Comparison of ENCODE assay signal across 7 cellular contexts in the genomic region with DNA sequence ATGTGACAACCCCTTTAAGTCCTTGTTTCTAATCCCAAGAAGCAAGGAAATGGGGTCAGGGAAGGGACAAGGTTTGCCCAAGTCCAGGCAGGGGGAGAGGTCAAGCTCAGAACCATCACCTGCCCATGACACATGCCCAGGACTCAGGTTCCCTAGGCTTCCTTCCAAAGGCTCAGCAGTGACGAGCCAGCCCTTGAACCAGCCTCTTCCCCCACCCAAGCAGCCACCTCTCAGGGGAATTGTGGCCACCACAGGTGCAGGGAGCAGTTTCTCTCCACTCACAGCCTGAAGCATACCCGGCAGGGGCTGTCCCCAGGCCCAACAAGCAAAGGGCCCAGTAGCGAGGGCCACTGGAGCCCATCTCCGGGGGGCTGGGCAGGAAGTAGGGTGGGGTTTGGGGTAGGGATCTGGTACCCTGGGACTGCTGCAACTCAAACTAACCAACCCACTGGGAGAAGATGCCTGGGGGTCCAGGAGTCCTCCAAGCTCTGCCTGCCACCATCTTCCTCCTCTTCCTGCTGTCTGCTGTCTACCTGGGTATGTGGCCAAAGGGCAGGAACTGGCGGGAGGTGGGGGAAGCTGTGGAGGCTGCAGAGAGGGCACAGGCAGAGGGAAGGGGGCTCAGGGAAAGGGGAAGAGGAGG. TPM values are rescaled to one million over a fixed set of nuclear protein-coding genes. Genes with fewer than 3 reads are reported as not detected.
DNase-seq lines count a peak whose midpoint lies in the region; ATAC-seq lines count a peak whose summit lies in the region.

Gene CD79A (plus strand): TSS at position 433 of the 643 bp plus-strand sequence. CDS start 26 bp downstream, at position 459.

- peak; percentile 63 for ATAC-seq in GM18517 (IDR thresholded peaks at IDR 0.05; ENCODE audit: unreplicated experiment)
- ATAC-seq in GM21447 (IDR thresholded peaks at IDR 0.05; ENCODE audit: unreplicated experiment) = peak; percentile 75
- ATAC-seq in naive B cell (ENCODE audit: low read depth in 2 of 2) = peak; percentile 74 to 76

- no peaks in the 10 kb centered on the region for H3K9me3 Mint-ChIP-seq in IgD-negative memory B cell
- no peaks in the 10 kb centered on the region for H3K9me3 Mint-ChIP-seq in naive B cell

- no peaks in the 10 kb centered on the region for H3K36me3 Mint-ChIP-seq in IgD-negative memory B cell
- H3K36me3 Mint-ChIP-seq in naive B cell = peaks cover 0 to 17% of the 10 kb centered on the region in 2 donors

- peak within 1 kb of the TSS; percentile 93 to 100 (median 98) for H3K4me3 Mint-ChIP-seq in IgD-negative memory B cell
- peak within 1 kb of the TSS; percentile 92 to 100 (median 99) for H3K4me3 Mint-ChIP-seq in naive B cell

- DNase-seq in naive B cell = peak; percentile 99
- DNase-seq in DMS79 treated with DMSO at 0.1 percent for 48 hours (lab: John Stamatoyannopoulos, UW) = no peak
- DNase-seq in amniotic stem cell (lab: John Stamatoyannopoulos, UW) = no peak
- no peak for DNase-seq in ureter (ENCODE audit: low spot score)

- H3K4me1 Mint-ChIP-seq in IgD-negative memory B cell (peaks cover 26 to 38% (median 32%) of the 10 kb centered on the region in 3 donors), naive B cell (peaks cover 39 to 81% (median 55%) of the 10 kb centered on the region in 3 donors)

- H3K27ac Mint-ChIP-seq in IgD-negative memory B cell (peak within 1 kb of the TSS; percentile 98 to 100 (median 99)), naive B cell (peak within 1 kb of the TSS; percentile 97 to 100 (median 98))

- H3K27me3 Mint-ChIP-seq in IgD-negative memory B cell (no peaks in the 10 kb centered on the region), naive B cell (no peaks in the 10 kb centered on the region)

RNA-seq across cellular contexts. Expression of gene CD79A, which starts in this region (rescaled TPM):
- polyA plus RNA-seq in IgD-negative memory B cell (3,141 TPM), naive B cell (ENCODE audit: low read depth in 6 of 6) (1,000 to 10,000 TPM; 3,426 to 4,601 (median 4,008) TPM)
- 3.7 TPM for total RNA-seq in ureter
